ENCODE assay signal across 13 cellular contexts in genomic region chr14:70956511-70956910, GRCh38.
"Had no signal": no experiment of that assay in that cellular context is flagged by ENCODE, and none has a peak within 500 bp of the region (broad histone marks: within the 10 kb centered on the region; RNA-seq: fewer than 3 reads in every experiment).

No MANE protein-coding gene starts in this region.

- H3K27ac ChIP-seq: KMS-11, SJSA1 had no signal

- H3K27ac Mint-ChIP-seq: IgD-negative memory B cell had no signal

- H3K9me3 Mint-ChIP-seq: IgD-negative memory B cell had no signal

- H3K27me3 Mint-ChIP-seq: IgD-negative memory B cell had no signal

- DNase-seq: NCI-H1436, NCI-H187, NCI-H2029, NCI-H2081 treated with DMSO at 0.1 percent for 48 hours, NCI-H226, NCI-H510A, NCI-H524 treated with DMSO at 0.1 percent for 48 hours, NCI-H774, Right ventricle myocardium superior, SIG-M5 had no signal

- H3K4me3 Mint-ChIP-seq: IgD-negative memory B cell had no signal
